Comparison of ENCODE assay signal across 1 cellular context in the genomic region with DNA sequence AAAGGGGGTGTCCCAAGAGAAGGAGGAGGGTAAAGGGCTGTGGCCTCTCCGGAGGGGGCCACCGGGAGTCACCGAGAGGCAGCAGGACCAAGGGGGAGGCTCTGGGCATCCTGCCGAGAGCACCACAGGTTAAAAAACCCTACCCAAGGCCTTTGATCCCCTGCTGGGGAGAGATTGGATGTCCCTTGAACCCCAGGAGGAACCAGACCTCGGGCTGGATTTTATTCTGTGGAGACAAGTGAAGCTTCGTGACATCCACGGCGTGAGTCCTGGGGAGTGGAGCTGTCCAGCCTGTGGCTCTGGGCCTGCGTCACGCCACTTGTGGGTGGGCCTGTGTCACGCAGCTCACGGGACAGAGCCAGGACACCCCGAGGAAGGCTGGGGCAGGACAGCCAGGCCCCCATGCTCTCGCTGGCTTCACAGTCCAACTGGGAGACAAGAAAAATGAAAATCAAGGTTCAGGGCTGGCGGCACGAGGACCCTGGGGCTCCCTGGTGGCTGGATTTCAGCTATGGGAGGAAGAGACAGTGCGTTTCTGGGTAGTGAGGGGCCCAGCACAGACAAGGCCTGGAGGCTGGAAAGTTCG.
TF ChIP-seq lines count a peak whose summit lies in the region.

No MANE protein-coding gene starts in this region.

TF ChIP-seq in HepG2, 621 proteins besides CTCF, POLR2A, EP300 and RAD21:
- TF ChIP-seq, protein P1, sequence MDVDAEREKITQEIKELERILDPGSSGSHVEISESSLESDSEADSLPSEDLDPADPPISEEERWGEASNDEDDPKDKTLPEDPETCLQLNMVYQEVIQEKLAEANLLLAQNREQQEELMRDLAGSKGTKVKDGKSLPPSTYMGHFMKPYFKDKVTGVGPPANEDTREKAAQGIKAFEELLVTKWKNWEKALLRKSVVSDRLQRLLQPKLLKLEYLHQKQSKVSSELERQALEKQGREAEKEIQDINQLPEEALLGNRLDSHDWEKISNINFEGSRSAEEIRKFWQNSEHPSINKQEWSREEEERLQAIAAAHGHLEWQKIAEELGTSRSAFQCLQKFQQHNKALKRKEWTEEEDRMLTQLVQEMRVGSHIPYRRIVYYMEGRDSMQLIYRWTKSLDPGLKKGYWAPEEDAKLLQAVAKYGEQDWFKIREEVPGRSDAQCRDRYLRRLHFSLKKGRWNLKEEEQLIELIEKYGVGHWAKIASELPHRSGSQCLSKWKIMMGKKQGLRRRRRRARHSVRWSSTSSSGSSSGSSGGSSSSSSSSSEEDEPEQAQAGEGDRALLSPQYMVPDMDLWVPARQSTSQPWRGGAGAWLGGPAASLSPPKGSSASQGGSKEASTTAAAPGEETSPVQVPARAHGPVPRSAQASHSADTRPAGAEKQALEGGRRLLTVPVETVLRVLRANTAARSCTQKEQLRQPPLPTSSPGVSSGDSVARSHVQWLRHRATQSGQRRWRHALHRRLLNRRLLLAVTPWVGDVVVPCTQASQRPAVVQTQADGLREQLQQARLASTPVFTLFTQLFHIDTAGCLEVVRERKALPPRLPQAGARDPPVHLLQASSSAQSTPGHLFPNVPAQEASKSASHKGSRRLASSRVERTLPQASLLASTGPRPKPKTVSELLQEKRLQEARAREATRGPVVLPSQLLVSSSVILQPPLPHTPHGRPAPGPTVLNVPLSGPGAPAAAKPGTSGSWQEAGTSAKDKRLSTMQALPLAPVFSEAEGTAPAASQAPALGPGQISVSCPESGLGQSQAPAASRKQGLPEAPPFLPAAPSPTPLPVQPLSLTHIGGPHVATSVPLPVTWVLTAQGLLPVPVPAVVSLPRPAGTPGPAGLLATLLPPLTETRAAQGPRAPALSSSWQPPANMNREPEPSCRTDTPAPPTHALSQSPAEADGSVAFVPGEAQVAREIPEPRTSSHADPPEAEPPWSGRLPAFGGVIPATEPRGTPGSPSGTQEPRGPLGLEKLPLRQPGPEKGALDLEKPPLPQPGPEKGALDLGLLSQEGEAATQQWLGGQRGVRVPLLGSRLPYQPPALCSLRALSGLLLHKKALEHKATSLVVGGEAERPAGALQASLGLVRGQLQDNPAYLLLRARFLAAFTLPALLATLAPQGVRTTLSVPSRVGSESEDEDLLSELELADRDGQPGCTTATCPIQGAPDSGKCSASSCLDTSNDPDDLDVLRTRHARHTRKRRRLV (CRISPR knock-in tag; IDR thresholded peaks at IDR 0.05), result no peak
- TF ChIP-seq, protein P2, sequence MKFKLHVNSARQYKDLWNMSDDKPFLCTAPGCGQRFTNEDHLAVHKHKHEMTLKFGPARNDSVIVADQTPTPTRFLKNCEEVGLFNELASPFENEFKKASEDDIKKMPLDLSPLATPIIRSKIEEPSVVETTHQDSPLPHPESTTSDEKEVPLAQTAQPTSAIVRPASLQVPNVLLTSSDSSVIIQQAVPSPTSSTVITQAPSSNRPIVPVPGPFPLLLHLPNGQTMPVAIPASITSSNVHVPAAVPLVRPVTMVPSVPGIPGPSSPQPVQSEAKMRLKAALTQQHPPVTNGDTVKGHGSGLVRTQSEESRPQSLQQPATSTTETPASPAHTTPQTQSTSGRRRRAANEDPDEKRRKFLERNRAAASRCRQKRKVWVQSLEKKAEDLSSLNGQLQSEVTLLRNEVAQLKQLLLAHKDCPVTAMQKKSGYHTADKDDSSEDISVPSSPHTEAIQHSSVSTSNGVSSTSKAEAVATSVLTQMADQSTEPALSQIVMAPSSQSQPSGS (CRISPR knock-in tag; IDR thresholded peaks at IDR 0.05), result no peak
- TF ChIP-seq, protein P3, sequence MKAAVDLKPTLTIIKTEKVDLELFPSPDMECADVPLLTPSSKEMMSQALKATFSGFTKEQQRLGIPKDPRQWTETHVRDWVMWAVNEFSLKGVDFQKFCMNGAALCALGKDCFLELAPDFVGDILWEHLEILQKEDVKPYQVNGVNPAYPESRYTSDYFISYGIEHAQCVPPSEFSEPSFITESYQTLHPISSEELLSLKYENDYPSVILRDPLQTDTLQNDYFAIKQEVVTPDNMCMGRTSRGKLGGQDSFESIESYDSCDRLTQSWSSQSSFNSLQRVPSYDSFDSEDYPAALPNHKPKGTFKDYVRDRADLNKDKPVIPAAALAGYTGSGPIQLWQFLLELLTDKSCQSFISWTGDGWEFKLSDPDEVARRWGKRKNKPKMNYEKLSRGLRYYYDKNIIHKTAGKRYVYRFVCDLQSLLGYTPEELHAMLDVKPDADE (CRISPR knock-in tag; IDR thresholded peaks at IDR 0.05), result no peak
- no peak for TF ChIP-seq SOX5 (CRISPR knock-in tag; IDR thresholded peaks at IDR 0.05; ENCODE audit: borderline replicate concordance)
- TF ChIP-seq ETV5 (CRISPR knock-in tag; IDR thresholded peaks at IDR 0.05; ENCODE audit: borderline replicate concordance), result no peak
- TF ChIP-seq, protein P4, sequence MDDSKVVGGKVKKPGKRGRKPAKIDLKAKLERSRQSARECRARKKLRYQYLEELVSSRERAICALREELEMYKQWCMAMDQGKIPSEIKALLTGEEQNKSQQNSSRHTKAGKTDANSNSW (CRISPR knock-in tag; IDR thresholded peaks at IDR 0.05; ENCODE audit: borderline replicate concordance), result no peak
- TF ChIP-seq NFE2L2 (IDR thresholded peaks at IDR 0.05; ENCODE audit: low read length), result no peak
- TF ChIP-seq ARNT2 (CRISPR knock-in tag; IDR thresholded peaks at IDR 0.05; ENCODE audit: low read depth), result no peak
- TF ChIP-seq, protein P5, sequence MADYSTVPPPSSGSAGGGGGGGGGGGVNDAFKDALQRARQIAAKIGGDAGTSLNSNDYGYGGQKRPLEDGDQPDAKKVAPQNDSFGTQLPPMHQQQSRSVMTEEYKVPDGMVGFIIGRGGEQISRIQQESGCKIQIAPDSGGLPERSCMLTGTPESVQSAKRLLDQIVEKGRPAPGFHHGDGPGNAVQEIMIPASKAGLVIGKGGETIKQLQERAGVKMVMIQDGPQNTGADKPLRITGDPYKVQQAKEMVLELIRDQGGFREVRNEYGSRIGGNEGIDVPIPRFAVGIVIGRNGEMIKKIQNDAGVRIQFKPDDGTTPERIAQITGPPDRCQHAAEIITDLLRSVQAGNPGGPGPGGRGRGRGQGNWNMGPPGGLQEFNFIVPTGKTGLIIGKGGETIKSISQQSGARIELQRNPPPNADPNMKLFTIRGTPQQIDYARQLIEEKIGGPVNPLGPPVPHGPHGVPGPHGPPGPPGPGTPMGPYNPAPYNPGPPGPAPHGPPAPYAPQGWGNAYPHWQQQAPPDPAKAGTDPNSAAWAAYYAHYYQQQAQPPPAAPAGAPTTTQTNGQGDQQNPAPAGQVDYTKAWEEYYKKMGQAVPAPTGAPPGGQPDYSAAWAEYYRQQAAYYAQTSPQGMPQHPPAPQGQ (CRISPR knock-in tag; IDR thresholded peaks at IDR 0.05; ENCODE audit: borderline replicate concordance), result no peak
- no peak for TF ChIP-seq ZNF772 (CRISPR knock-in tag; IDR thresholded peaks at IDR 0.05)
- TF ChIP-seq, protein P6, sequence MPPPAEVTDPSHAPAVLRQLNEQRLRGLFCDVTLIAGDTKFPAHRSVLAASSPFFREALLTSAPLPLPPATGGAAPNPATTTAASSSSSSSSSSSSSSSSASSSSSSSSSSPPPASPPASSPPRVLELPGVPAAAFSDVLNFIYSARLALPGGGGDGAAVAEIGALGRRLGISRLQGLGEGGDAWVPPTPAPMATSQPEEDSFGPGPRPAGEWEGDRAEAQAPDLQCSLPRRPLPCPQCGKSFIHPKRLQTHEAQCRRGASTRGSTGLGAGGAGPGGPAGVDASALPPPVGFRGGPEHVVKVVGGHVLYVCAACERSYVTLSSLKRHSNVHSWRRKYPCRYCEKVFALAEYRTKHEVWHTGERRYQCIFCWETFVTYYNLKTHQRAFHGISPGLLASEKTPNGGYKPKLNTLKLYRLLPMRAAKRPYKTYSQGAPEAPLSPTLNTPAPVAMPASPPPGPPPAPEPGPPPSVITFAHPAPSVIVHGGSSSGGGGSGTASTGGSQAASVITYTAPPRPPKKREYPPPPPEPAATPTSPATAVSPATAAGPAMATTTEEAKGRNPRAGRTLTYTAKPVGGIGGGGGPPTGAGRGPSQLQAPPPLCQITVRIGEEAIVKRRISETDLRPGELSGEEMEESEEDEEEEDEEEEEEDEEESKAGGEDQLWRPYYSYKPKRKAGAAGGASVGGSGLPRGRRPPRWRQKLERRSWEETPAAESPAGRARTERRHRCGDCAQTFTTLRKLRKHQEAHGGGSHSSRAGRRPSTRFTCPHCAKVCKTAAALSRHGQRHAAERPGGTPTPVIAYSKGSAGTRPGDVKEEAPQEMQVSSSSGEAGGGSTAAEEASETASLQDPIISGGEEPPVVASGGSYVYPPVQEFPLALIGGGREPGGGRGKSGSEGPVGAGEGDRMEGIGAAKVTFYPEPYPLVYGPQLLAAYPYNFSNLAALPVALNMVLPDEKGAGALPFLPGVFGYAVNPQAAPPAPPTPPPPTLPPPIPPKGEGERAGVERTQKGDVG (CRISPR knock-in tag; IDR thresholded peaks at IDR 0.05; ENCODE audit: borderline replicate concordance), result no peak
- TF ChIP-seq, protein P7, sequence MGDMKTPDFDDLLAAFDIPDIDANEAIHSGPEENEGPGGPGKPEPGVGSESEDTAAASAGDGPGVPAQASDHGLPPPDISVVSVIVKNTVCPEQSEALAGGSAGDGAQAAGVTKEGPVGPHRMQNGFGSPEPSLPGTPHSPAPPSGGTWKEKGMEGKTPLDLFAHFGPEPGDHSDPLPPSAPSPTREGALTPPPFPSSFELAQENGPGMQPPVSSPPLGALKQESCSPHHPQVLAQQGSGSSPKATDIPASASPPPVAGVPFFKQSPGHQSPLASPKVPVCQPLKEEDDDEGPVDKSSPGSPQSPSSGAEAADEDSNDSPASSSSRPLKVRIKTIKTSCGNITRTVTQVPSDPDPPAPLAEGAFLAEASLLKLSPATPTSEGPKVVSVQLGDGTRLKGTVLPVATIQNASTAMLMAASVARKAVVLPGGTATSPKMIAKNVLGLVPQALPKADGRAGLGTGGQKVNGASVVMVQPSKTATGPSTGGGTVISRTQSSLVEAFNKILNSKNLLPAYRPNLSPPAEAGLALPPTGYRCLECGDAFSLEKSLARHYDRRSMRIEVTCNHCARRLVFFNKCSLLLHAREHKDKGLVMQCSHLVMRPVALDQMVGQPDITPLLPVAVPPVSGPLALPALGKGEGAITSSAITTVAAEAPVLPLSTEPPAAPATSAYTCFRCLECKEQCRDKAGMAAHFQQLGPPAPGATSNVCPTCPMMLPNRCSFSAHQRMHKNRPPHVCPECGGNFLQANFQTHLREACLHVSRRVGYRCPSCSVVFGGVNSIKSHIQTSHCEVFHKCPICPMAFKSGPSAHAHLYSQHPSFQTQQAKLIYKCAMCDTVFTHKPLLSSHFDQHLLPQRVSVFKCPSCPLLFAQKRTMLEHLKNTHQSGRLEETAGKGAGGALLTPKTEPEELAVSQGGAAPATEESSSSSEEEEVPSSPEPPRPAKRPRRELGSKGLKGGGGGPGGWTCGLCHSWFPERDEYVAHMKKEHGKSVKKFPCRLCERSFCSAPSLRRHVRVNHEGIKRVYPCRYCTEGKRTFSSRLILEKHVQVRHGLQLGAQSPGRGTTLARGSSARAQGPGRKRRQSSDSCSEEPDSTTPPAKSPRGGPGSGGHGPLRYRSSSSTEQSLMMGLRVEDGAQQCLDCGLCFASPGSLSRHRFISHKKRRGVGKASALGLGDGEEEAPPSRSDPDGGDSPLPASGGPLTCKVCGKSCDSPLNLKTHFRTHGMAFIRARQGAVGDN (CRISPR knock-in tag; IDR thresholded peaks at IDR 0.05), result no peak
- TF ChIP-seq, protein P8, sequence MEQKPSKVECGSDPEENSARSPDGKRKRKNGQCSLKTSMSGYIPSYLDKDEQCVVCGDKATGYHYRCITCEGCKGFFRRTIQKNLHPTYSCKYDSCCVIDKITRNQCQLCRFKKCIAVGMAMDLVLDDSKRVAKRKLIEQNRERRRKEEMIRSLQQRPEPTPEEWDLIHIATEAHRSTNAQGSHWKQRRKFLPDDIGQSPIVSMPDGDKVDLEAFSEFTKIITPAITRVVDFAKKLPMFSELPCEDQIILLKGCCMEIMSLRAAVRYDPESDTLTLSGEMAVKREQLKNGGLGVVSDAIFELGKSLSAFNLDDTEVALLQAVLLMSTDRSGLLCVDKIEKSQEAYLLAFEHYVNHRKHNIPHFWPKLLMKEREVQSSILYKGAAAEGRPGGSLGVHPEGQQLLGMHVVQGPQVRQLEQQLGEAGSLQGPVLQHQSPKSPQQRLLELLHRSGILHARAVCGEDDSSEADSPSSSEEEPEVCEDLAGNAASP (CRISPR knock-in tag; IDR thresholded peaks at IDR 0.05; ENCODE audit: borderline replicate concordance), result no peak
- TF ChIP-seq SIN3A (IDR thresholded peaks at IDR 0.05; ENCODE audit: borderline replicate concordance, low read depth, low read length), result no peak
